Comparison of ENCODE assay signal across 27 cellular contexts in genomic region chr22:22824340-22825212, GRCh38.
"Had no signal": no experiment of that assay in that cellular context is flagged by ENCODE, and none has a peak within 500 bp of the region (broad histone marks: within the 10 kb centered on the region; RNA-seq: fewer than 3 reads in every experiment).

No MANE protein-coding gene starts in this region.

- DNase-seq: activated CD4-positive, alpha-beta memory T cell treated with anti-CD3 and anti-CD28 coated beads for 36 hours; activated CD4-positive, alpha-beta T cell treated with anti-CD3 and anti-CD28 coated beads, Interleukin-2, amount 10 ng/mL, durations not matched to agents 24 days and 14 days; activated CD4-positive, CD25-positive, alpha-beta regulatory T cell treated with anti-CD3 and anti-CD28 coated beads, Interleukin-2, amount 50 U/mL, for 72 hours; activated CD8-positive, alpha-beta memory T cell treated with anti-CD3 and anti-CD28 coated beads, Interleukin-2, amount 50 U/mL, for 4 hours; activated gamma-delta T cell; activated naive CD4-positive, alpha-beta T cell treated with anti-CD3 and anti-CD28 coated beads, Interleukin-2, amount 50 U/mL, for 16 hours; activated T-cell treated with anti-CD3 and anti-CD28 coated beads, Interleukin-2, amount 50 U/mL, for 1 hour; amniotic stem cell; brain microvascular endothelial cell; cortex of kidney; effector memory CD8-positive, alpha-beta T cell; erythroblast; hypothalamus; lower lobe of right lung; mesenchymal stem cell; natural killer cell; occipital lobe; psoas muscle; spleen; stimulated activated naive CD4-positive, alpha-beta T cell treated with Interleukin-2 at 50 U/mL for 16 hours; T-helper 9 cell had no signal

- ATAC-seq: effector memory CD8-positive, alpha-beta T cell; gastroesophageal sphincter; lower lobe of right lung; natural killer cell; psoas muscle had no signal

- FAIRE-seq: astrocyte had no signal

- H3K36me3 ChIP-seq: brain microvascular endothelial cell, gastroesophageal sphincter, lower lobe of right lung, neural progenitor cell, spleen, tibial nerve had no signal

- H3K27me3 Mint-ChIP-seq: activated CD4-positive, alpha-beta memory T cell treated with anti-CD3 and anti-CD28 coated beads for 36 hours; effector memory CD8-positive, alpha-beta T cell had no signal

- H2AFZ ChIP-seq: neural progenitor cell, parathyroid adenoma had no signal

- H3K9ac ChIP-seq: neural progenitor cell, parathyroid adenoma had no signal

- H3K4me3 Mint-ChIP-seq: activated CD4-positive, alpha-beta memory T cell treated with anti-CD3 and anti-CD28 coated beads for 36 hours; activated CD4-positive, alpha-beta T cell treated with anti-CD3 and anti-CD28 coated beads, Interleukin-2, amount 10 ng/mL, durations not matched to agents 24 days and 14 days; activated T-helper 1 cell treated with anti-CD3 and anti-CD28 coated beads, Interleukin-12 subunit alpha, Interleukin-12 subunit beta, Interleukin-2, Interleukin-4 antibody, amounts not matched to agents 30 ng/mL and 10 ng/mL and 1 ng/mL, durations not matched to agents 14 hours and 24 hours and 36 hours; neural progenitor cell had no signal

- H3K27ac ChIP-seq: brain microvascular endothelial cell, gastroesophageal sphincter, lower lobe of right lung, neural progenitor cell, parathyroid adenoma, psoas muscle, tibial nerve had no signal

- H3K4me3 ChIP-seq: gastroesophageal sphincter, lower lobe of right lung, neural progenitor cell, psoas muscle, spleen, tibial nerve had no signal

- H3K4me1 ChIP-seq: gastroesophageal sphincter, lower lobe of right lung, neural progenitor cell, psoas muscle had no signal

- H3K27me3 ChIP-seq: spleen, tibial nerve had no signal

- H3K9me3 ChIP-seq: lower lobe of right lung, psoas muscle, spleen, tibial nerve had no signal

- H3K27ac Mint-ChIP-seq: activated CD4-positive, alpha-beta memory T cell treated with anti-CD3 and anti-CD28 coated beads for 36 hours; activated CD4-positive, alpha-beta T cell treated with anti-CD3 and anti-CD28 coated beads, Interleukin-2, amount 10 ng/mL, durations not matched to agents 24 days and 14 days; activated T-helper 1 cell treated with anti-CD3 and anti-CD28 coated beads, Interleukin-12 subunit alpha, Interleukin-12 subunit beta, Interleukin-2, Interleukin-4 antibody, amounts not matched to agents 30 ng/mL and 10 ng/mL and 1 ng/mL, durations not matched to agents 14 hours and 24 hours and 36 hours; neural progenitor cell had no signal

- H3K9me3 Mint-ChIP-seq: activated CD4-positive, alpha-beta memory T cell treated with anti-CD3 and anti-CD28 coated beads for 36 hours; activated CD4-positive, alpha-beta T cell treated with anti-CD3 and anti-CD28 coated beads, Interleukin-2, amount 10 ng/mL, durations not matched to agents 24 days and 14 days; activated T-helper 1 cell treated with anti-CD3 and anti-CD28 coated beads, Interleukin-12 subunit alpha, Interleukin-12 subunit beta, Interleukin-2, Interleukin-4 antibody, amounts not matched to agents 30 ng/mL and 10 ng/mL and 1 ng/mL, durations not matched to agents 14 hours and 24 hours and 36 hours; effector memory CD8-positive, alpha-beta T cell; natural killer cell; neural progenitor cell had no signal

- H3K36me3 Mint-ChIP-seq: activated CD4-positive, alpha-beta memory T cell treated with anti-CD3 and anti-CD28 coated beads for 36 hours; natural killer cell; neural progenitor cell had no signal

- H3K79me2 ChIP-seq: parathyroid adenoma had no signal

- H3K4me2 ChIP-seq: neural progenitor cell had no signal
